In genomic region chr7:131336956-131337355, GRCh38 we compare ENCODE assay signal across 2 cellular contexts.
A peak's percentile ranks its signal among the peaks of the same experiment; 100 is the strongest.
TF ChIP-seq lines count a peak whose summit lies in the region.

No MANE protein-coding gene starts in this region.

TF ChIP-seq in A549, 52 proteins besides CTCF, POLR2A, EP300 and RAD21:
- peak; percentile 80 for TF ChIP-seq KDM1A (IDR thresholded peaks at IDR 0.05; ENCODE audit: low read depth)
- TF ChIP-seq, protein P1, sequence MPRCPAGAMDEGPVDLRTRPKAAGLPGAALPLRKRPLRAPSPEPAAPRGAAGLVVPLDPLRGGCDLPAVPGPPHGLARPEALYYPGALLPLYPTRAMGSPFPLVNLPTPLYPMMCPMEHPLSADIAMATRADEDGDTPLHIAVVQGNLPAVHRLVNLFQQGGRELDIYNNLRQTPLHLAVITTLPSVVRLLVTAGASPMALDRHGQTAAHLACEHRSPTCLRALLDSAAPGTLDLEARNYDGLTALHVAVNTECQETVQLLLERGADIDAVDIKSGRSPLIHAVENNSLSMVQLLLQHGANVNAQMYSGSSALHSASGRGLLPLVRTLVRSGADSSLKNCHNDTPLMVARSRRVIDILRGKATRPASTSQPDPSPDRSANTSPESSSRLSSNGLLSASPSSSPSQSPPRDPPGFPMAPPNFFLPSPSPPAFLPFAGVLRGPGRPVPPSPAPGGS (IDR thresholded peaks at IDR 0.05), result no peak
- TF ChIP-seq CEBPB (IDR thresholded peaks at IDR 0.05), result peak in 1 of 2 experiments; percentile 29; a peak in 1 of 4 replicates
- peak; percentile 33; the same call in 1 of the 2 replicates for TF ChIP-seq HES2 (IDR thresholded peaks at IDR 0.05)

TF ChIP-seq in SK-N-SH, 30 proteins besides CTCF, POLR2A, EP300 and RAD21:
- TF ChIP-seq RXRA (IDR thresholded peaks at IDR 0.05; ENCODE audit: borderline replicate concordance, low read depth) (no peak), POLR2AphosphoS5 (IDR thresholded peaks at IDR 0.05; ENCODE audit: low read depth, low read length) (no peak)
- TF ChIP-seq, protein P2, sequence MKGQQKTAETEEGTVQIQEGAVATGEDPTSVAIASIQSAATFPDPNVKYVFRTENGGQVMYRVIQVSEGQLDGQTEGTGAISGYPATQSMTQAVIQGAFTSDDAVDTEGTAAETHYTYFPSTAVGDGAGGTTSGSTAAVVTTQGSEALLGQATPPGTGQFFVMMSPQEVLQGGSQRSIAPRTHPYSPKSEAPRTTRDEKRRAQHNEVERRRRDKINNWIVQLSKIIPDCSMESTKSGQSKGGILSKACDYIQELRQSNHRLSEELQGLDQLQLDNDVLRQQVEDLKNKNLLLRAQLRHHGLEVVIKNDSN (IDR thresholded peaks at IDR 0.05; ENCODE audit: borderline replicate concordance, low read depth), result peak; percentile 49; the same call in 1 of the 2 replicates
